In genomic region chr5:75626959-75627358, GRCh38 we compare ENCODE assay signal across 29 cellular contexts. TPM values are rescaled to one million over a fixed set of nuclear protein-coding genes. Genes with fewer than 3 reads are reported as not detected.
"Had no signal": no experiment of that assay in that cellular context is flagged by ENCODE, and none has a peak within 500 bp of the region (broad histone marks: within the 10 kb centered on the region; RNA-seq: fewer than 3 reads in every experiment).

No MANE protein-coding gene starts in this region.

- H3K9me3 Mint-ChIP-seq: activated B cell treated with CpG ODN at 0.5 μM for 24 hours; activated CD4-positive, alpha-beta memory T cell treated with anti-CD3 and anti-CD28 coated beads, Interleukin-2, amount 10 ng/mL, durations not matched to agents 7 days and 5 days; activated CD4-positive, alpha-beta T cell treated with anti-CD3 and anti-CD28 coated beads, Interleukin-2, amount 10 ng/mL, durations not matched to agents 7 days and 5 days; activated naive CD4-positive, alpha-beta T cell treated with anti-CD3 and anti-CD28 coated beads, Interleukin-2, amount 10 ng/mL, durations not matched to agents 7 days and 5 days; activated naive CD4-positive, alpha-beta T cell treated with anti-CD3 and anti-CD28 coated beads, Interleukin-2, amount 50 U/mL, for 24 hours; activated T-cell treated with anti-CD3 and anti-CD28 coated beads, Interleukin-2, amount 50 U/mL, for 24 hours; activated T-helper 2 cell treated with anti-CD3 and anti-CD28 coated beads, Interferon-gamma antibody, Interleukin-2, Interleukin-4, amounts not matched to agents 10 μg/mL and 5 μg/mL and 100 μg/mL, durations not matched to agents 14 hours and 24 hours and 36 hours; T-helper 1 cell treated with Interleukin-12 subunit alpha and Interleukin-12 subunit beta and Interleukin-4 antibody, amounts not matched to agents 30 μg/mL and 1 μg/mL, for 36 hours; T-helper 2 cell treated with Interferon-gamma antibody and Interleukin-4, amounts not matched to agents 5 μg/mL and 100 μg/mL, for 36 hours had no signal

- H3K36me3 ChIP-seq: adrenal gland, brain microvascular endothelial cell, breast epithelium had no signal

- H3K4me1 ChIP-seq: adrenal gland, breast epithelium had no signal

- H3K27ac Mint-ChIP-seq: activated B cell treated with CpG ODN at 0.5 μM for 24 hours; activated CD4-positive, alpha-beta memory T cell treated with anti-CD3 and anti-CD28 coated beads, Interleukin-2, amount 10 ng/mL, durations not matched to agents 7 days and 5 days; activated CD4-positive, alpha-beta T cell treated with anti-CD3 and anti-CD28 coated beads, Interleukin-2, amount 10 ng/mL, durations not matched to agents 7 days and 5 days; activated CD8-positive, alpha-beta memory T cell treated with anti-CD3 and anti-CD28 coated beads, Interleukin-2, amount 10 ng/mL, durations not matched to agents 7 days and 5 days; activated naive CD4-positive, alpha-beta T cell treated with anti-CD3 and anti-CD28 coated beads, Interleukin-2, amount 50 U/mL, for 24 hours; activated naive CD8-positive, alpha-beta T cell; activated T-cell treated with anti-CD3 and anti-CD28 coated beads, Interleukin-2, amount 50 U/mL, for 24 hours; activated T-helper 2 cell treated with anti-CD3 and anti-CD28 coated beads, Interferon-gamma antibody, Interleukin-2, Interleukin-4, amounts not matched to agents 10 μg/mL and 5 μg/mL and 100 μg/mL, durations not matched to agents 14 hours and 24 hours and 36 hours; T-helper 1 cell treated with Interleukin-12 subunit alpha and Interleukin-12 subunit beta and Interleukin-4 antibody, amounts not matched to agents 30 μg/mL and 1 μg/mL, for 36 hours; T-helper 2 cell treated with Interferon-gamma antibody and Interleukin-4, amounts not matched to agents 5 μg/mL and 100 μg/mL, for 36 hours had no signal

- H3K4me3 ChIP-seq: adrenal gland, body of pancreas, breast epithelium had no signal

- ATAC-seq: activated CD8-positive, alpha-beta memory T cell treated with anti-CD3 and anti-CD28 coated beads, Interleukin-2, amount 10 ng/mL, durations not matched to agents 7 days and 5 days; body of pancreas had no signal

- H3K4me1 Mint-ChIP-seq: activated B cell treated with CpG ODN at 0.5 μM for 24 hours; activated CD4-positive, alpha-beta memory T cell treated with anti-CD3 and anti-CD28 coated beads, Interleukin-2, amount 10 ng/mL, durations not matched to agents 7 days and 5 days; activated CD4-positive, alpha-beta T cell treated with anti-CD3 and anti-CD28 coated beads, Interleukin-2, amount 10 ng/mL, durations not matched to agents 7 days and 5 days; activated naive CD4-positive, alpha-beta T cell treated with anti-CD3 and anti-CD28 coated beads, Interleukin-2, amount 10 ng/mL, durations not matched to agents 7 days and 5 days; activated naive CD4-positive, alpha-beta T cell treated with anti-CD3 and anti-CD28 coated beads, Interleukin-2, amount 50 U/mL, for 24 hours had no signal

- H3K27me3 Mint-ChIP-seq: activated B cell treated with CpG ODN at 0.5 μM for 24 hours; activated CD4-positive, alpha-beta memory T cell treated with anti-CD3 and anti-CD28 coated beads, Interleukin-2, amount 10 ng/mL, durations not matched to agents 7 days and 5 days; activated CD4-positive, alpha-beta T cell treated with anti-CD3 and anti-CD28 coated beads, Interleukin-2, amount 10 ng/mL, durations not matched to agents 7 days and 5 days; activated CD8-positive, alpha-beta memory T cell treated with anti-CD3 and anti-CD28 coated beads, Interleukin-2, amount 10 ng/mL, durations not matched to agents 7 days and 5 days; activated naive CD4-positive, alpha-beta T cell treated with anti-CD3 and anti-CD28 coated beads, Interleukin-2, amount 10 ng/mL, durations not matched to agents 7 days and 5 days; activated naive CD4-positive, alpha-beta T cell treated with anti-CD3 and anti-CD28 coated beads, Interleukin-2, amount 50 U/mL, for 24 hours; activated naive CD8-positive, alpha-beta T cell; activated T-cell treated with anti-CD3 and anti-CD28 coated beads, Interleukin-2, amount 50 U/mL, for 24 hours had no signal

- H3K36me3 Mint-ChIP-seq: activated CD8-positive, alpha-beta memory T cell treated with anti-CD3 and anti-CD28 coated beads, Interleukin-2, amount 10 ng/mL, durations not matched to agents 7 days and 5 days; activated naive CD4-positive, alpha-beta T cell treated with anti-CD3 and anti-CD28 coated beads, Interleukin-2, amount 10 ng/mL, durations not matched to agents 7 days and 5 days; activated naive CD4-positive, alpha-beta T cell treated with anti-CD3 and anti-CD28 coated beads, Interleukin-2, amount 50 U/mL, for 24 hours had no signal

- H3K4me3 Mint-ChIP-seq: activated B cell treated with CpG ODN at 0.5 μM for 24 hours; activated CD4-positive, alpha-beta memory T cell treated with anti-CD3 and anti-CD28 coated beads, Interleukin-2, amount 10 ng/mL, durations not matched to agents 7 days and 5 days; activated CD4-positive, alpha-beta T cell treated with anti-CD3 and anti-CD28 coated beads, Interleukin-2, amount 10 ng/mL, durations not matched to agents 7 days and 5 days; activated CD8-positive, alpha-beta memory T cell treated with anti-CD3 and anti-CD28 coated beads, Interleukin-2, amount 10 ng/mL, durations not matched to agents 7 days and 5 days; activated naive CD4-positive, alpha-beta T cell treated with anti-CD3 and anti-CD28 coated beads, Interleukin-2, amount 10 ng/mL, durations not matched to agents 7 days and 5 days; activated naive CD4-positive, alpha-beta T cell treated with anti-CD3 and anti-CD28 coated beads, Interleukin-2, amount 50 U/mL, for 24 hours; activated naive CD8-positive, alpha-beta T cell; activated T-cell treated with anti-CD3 and anti-CD28 coated beads, Interleukin-2, amount 50 U/mL, for 24 hours; T-helper 1 cell treated with Interleukin-12 subunit alpha and Interleukin-12 subunit beta and Interleukin-4 antibody, amounts not matched to agents 30 μg/mL and 1 μg/mL, for 36 hours; T-helper 2 cell treated with Interferon-gamma antibody and Interleukin-4, amounts not matched to agents 5 μg/mL and 100 μg/mL, for 36 hours had no signal

- H3K9me3 ChIP-seq: body of pancreas, breast epithelium had no signal

- DNase-seq: activated B cell treated with CpG ODN at 0.5 μM for 24 hours; activated CD4-positive, alpha-beta memory T cell treated with anti-CD3 and anti-CD28 coated beads, Interleukin-2, amount 10 ng/mL, durations not matched to agents 7 days and 5 days; activated CD4-positive, alpha-beta T cell treated with anti-CD3 and anti-CD28 coated beads for 4 hours; activated CD4-positive, alpha-beta T cell treated with anti-CD3 and anti-CD28 coated beads, Interleukin-2, amount 10 ng/mL, durations not matched to agents 7 days and 5 days; activated CD4-positive, alpha-beta T cell treated with anti-CD3 and anti-CD28 coated beads, Interleukin-2, amount 50 U/mL, for 48 hours; activated CD4-positive, CD25-positive, alpha-beta regulatory T cell treated with anti-CD3 and anti-CD28 coated beads, Interleukin-2, amount 50 U/mL, for 72 hours; activated CD8-positive, alpha-beta memory T cell treated with anti-CD3 and anti-CD28 coated beads for 24 hours; activated CD8-positive, alpha-beta memory T cell treated with anti-CD3 and anti-CD28 coated beads, Interleukin-2, amount 10 ng/mL, durations not matched to agents 7 days and 5 days; activated CD8-positive, alpha-beta memory T cell treated with anti-CD3 and anti-CD28 coated beads, Interleukin-2, amount 50 U/mL, for 48 hours; activated effector memory CD4-positive, alpha-beta T cell treated with Interleukin-2 at 50 U/mL for 16 hours; activated gamma-delta T cell; activated naive CD4-positive, alpha-beta T cell treated with anti-CD3 and anti-CD28 coated beads, Interleukin-2, amount 10 ng/mL, durations not matched to agents 7 days and 5 days; activated naive CD4-positive, alpha-beta T cell treated with Interleukin-2 at 50 U/mL for 16 hours; activated T-cell treated with anti-CD3 and anti-CD28 coated beads, Interleukin-2, amount 50 U/mL, for 24 hours; activated T-cell treated with anti-CD3 and anti-CD28 coated beads, Interleukin-2, amount 50 U/mL, for 48 hours; adrenal gland; amniotic stem cell; aorta; body of pancreas; brain microvascular endothelial cell; central memory CD4-positive, alpha-beta T cell; T-helper 1 cell; T-helper 9 cell had no signal

- H3K27me3 ChIP-seq: adrenal gland, body of pancreas, brain microvascular endothelial cell, breast epithelium had no signal

RNA-seq across cellular contexts. Expression of gene ANKDD1B, which starts 15.7 kb away (rescaled TPM):
- total RNA-seq: activated CD8-positive, alpha-beta memory T cell treated with anti-CD3 and anti-CD28 coated beads, Interleukin-2, amount 10 ng/mL, durations not matched to agents 7 days and 5 days had no signal
